ENCODE assay signal across 8 cellular contexts in the genomic region with DNA sequence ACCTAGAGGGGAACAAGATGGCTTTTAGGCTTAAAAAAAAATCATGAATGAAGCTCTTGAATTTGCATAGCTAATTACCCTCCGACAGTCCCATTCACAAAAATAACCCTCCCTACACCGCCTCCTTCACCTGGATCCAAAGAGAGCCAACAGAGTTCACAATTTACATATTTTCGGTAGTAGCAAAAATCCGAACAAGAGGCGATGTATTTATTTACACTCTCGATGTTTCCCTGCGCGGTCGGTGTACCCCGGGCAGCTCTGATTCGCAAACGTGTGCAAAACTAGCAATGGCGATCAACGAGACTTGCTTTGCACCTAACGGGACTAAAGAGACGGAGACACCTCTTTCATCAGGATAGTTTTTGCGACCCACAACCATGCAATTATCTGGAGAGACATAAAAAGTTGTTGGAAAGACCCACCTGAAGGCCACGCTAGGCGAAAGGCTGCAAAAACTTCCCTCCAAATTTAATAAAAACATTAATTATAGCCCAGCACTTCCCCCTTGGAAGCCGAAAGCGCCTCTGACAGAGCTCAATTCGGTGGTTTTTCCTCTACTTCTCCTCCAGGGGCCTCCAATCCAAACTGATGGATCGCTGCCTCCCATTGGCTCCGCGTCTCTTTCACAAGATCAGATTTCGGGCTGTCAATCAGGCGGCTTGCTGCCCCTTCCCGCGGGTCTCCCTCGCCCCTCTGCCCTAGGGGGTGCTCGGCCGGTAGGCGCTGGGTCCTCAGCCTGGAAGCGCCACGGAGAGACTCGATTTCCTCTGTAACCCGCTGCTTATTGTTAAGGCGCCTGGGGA. TPM values are rescaled to one million over a fixed set of nuclear protein-coding genes. Genes with fewer than 3 reads are reported as not detected.
DNase-seq lines count a peak whose midpoint lies in the region; ATAC-seq and TF ChIP-seq lines count a peak whose summit lies in the region.

Gene ETV1 (minus strand): TSS at position 529 of the 806 bp plus-strand sequence. CDS start 614 bp downstream, outside the sequence.

- no peak for TF ChIP-seq CTCF in left lung (IDR thresholded peaks at IDR 0.05)

- H3K27ac ChIP-seq in left lung (peak within 1 kb of the TSS; percentile 87 to 96), substantia nigra (ENCODE audit: low read depth, low read length, poor library complexity, severe bottlenecking) (peak within 1 kb of the TSS; percentile 64)

- H3K27me3 Mint-ChIP-seq in natural killer cell treated with Interleukin-12 subunit alpha and Interleukin-12 subunit beta and Interleukin-15 and Interleukin-18, amount 100 ng/mL, for 72 hours: peaks cover 3 to 26% of the 10 kb centered on the region in 2 donors

- H3K9me3 ChIP-seq in left lung: no peaks in the 10 kb centered on the region

- no peak within 1 kb of the TSS for H3K27ac Mint-ChIP-seq in natural killer cell treated with Interleukin-12 subunit alpha and Interleukin-12 subunit beta and Interleukin-15 and Interleukin-18, amount 100 ng/mL, for 72 hours

- H3K36me3 Mint-ChIP-seq in natural killer cell treated with Interleukin-12 subunit alpha and Interleukin-12 subunit beta and Interleukin-15 and Interleukin-18, amount 100 ng/mL, for 72 hours: no peaks in the 10 kb centered on the region

- ATAC-seq in left lung (peak; percentile 51), HG03469 (IDR thresholded peaks at IDR 0.05; ENCODE audit: unreplicated experiment) (no peak)
- ATAC-seq in natural killer cell treated with Interleukin-12 subunit alpha and Interleukin-12 subunit beta and Interleukin-15 and Interleukin-18, amount 100 ng/mL, for 72 hours: no peak

- H3K36me3 ChIP-seq in left lung: no peaks in the 10 kb centered on the region

- peaks cover 0 to 21% of the 10 kb centered on the region in 2 donors for H3K27me3 ChIP-seq in left lung

- H3K9me3 Mint-ChIP-seq in natural killer cell treated with Interleukin-12 subunit alpha and Interleukin-12 subunit beta and Interleukin-15 and Interleukin-18, amount 100 ng/mL, for 72 hours: no peaks in the 10 kb centered on the region

- H3K4me1 Mint-ChIP-seq in natural killer cell treated with Interleukin-12 subunit alpha and Interleukin-12 subunit beta and Interleukin-15 and Interleukin-18, amount 100 ng/mL, for 72 hours (ENCODE audit: low read depth in 2 of 2): no peaks in the 10 kb centered on the region

- in situ Hi-C loops in KBM-7 (cut with MboI; ENCODE audit: low pct_unique_long_range_greater_than_20kb, low sequenced_read_pairs): no loop called here

- intact Hi-C loops in left lung (cut with DNase I): loop anchor here in 1 of 2 donors (5.0 kb wide), 1 partner anchor 137 kb away; no protein-coding TSS in a partner anchor

- no peak within 1 kb of the TSS for H3K4me3 Mint-ChIP-seq in natural killer cell treated with Interleukin-12 subunit alpha and Interleukin-12 subunit beta and Interleukin-15 and Interleukin-18, amount 100 ng/mL, for 72 hours

- H3K4me1 ChIP-seq in left lung: peaks cover 0 to 7% of the 10 kb centered on the region in 2 donors

- H3K4me3 ChIP-seq in left lung: peak within 1 kb of the TSS; percentile 51 to 54

- DNase-seq in CMK (ENCODE audit: low read depth): peak; percentile 60
- DNase-seq in KBM-7: peak; percentile 69
- peak; percentile 91 for DNase-seq in RKO (ENCODE audit: low spot score)
- DNase-seq in ecto neural progenitor cell (ENCODE audit: low spot score): peak; percentile 92
- DNase-seq in left lung: peak; percentile 75 to 76
- DNase-seq in substantia nigra (lab: John Stamatoyannopoulos, UW): peak in 48 of 49 donors; percentile 6 to 77 (median 41)
- DNase-seq in natural killer cell treated with Interleukin-12 subunit alpha and Interleukin-12 subunit beta and Interleukin-15 and Interleukin-18, amount 100 ng/mL, for 72 hours (ENCODE audit: low spot score): no peak

RNA-seq across cellular contexts. Expression of gene ETV1, which starts in this region (rescaled TPM):
- 100 to 1,000 TPM in 1 of 2 donors, 10 to 100 TPM in 1; 61.6 to 134 TPM for total RNA-seq in left lung
- total RNA-seq in natural killer cell treated with Interleukin-12 subunit alpha and Interleukin-12 subunit beta and Interleukin-15 and Interleukin-18, amount 100 ng/mL, for 72 hours: 1 to 10 TPM; 1.1 to 1.8 TPM

Comparison
In these comparisons a context has a peak if more than half of its experiments do, and no peak if none do; other contexts are left out.
1. RNA of gene ETV1 (total RNA-seq): 61.6 to 134 TPM in left lung; 1.1 to 1.8 TPM in natural killer cell treated with Interleukin-12 subunit alpha and Interleukin-12 subunit beta and Interleukin-15 and Interleukin-18, amount 100 ng/mL, for 72 hours; every median in the first group is over 10 times any median in the second.